Comparison of ENCODE assay signal across 8 cellular contexts in genomic region chr19:1825909-1826556, GRCh38. TPM values are rescaled to one million over a fixed set of nuclear protein-coding genes. Genes with fewer than 3 reads are reported as not detected.
DNase-seq lines count a peak whose midpoint lies in the region; ATAC-seq and TF ChIP-seq lines count a peak whose summit lies in the region.

No MANE protein-coding gene starts in this region.

- H2BK5ac ChIP-seq in neuronal stem cell (ENCODE audit: low read length) = no peak overlapping the region

- DNase-seq in HEK293T (ENCODE audit: extremely low spot score) (peak; percentile 89), Panc1 (ENCODE audit: low read depth, low spot score) (no peak), fibroblast of villous mesenchyme (ENCODE audit: low read depth) (peak; percentile 70), neuronal stem cell (ENCODE audit: low spot score) (peak; percentile 84), stromal cell of bone marrow (ENCODE audit: low read depth) (peak; percentile 30)

- H3K79me1 ChIP-seq in neuronal stem cell (ENCODE audit: low read depth, low read length) = peaks cover 22% of the 10 kb centered on the region

- H3K27me3 Mint-ChIP-seq in activated T-helper 17 cell treated with anti-CD3 and anti-CD28 coated beads, Interleukin-2, amount 50 U/mL, for 72 hours = no peaks in the 10 kb centered on the region

- H4K8ac ChIP-seq in neuronal stem cell (ENCODE audit: low read depth, low read length) = no peak overlapping the region

- WGBS in neuronal stem cell (ENCODE audit: extremely low coverage in 2 of 2, insufficient read length in 2 of 2, insufficient replicate concordance in 1 of 2), 2 donors = no CpG with 5 or more reads among the region's 15 CpGs

- H3K36me3 ChIP-seq in Panc1 (ENCODE audit: control insufficient read depth, insufficient read depth, low read length) = no peaks in the 10 kb centered on the region
- peaks cover 22 to 77% of the 10 kb centered on the region in 2 donors for H3K36me3 ChIP-seq in neuronal stem cell (replicated peaks in 1 of 2; ENCODE audit: control insufficient read depth in 2 of 2, insufficient read depth in 2 of 2, low read length in 2 of 2)

- H4K91ac ChIP-seq in neuronal stem cell (ENCODE audit: low read depth, low read length, poor library complexity) = no peak overlapping the region

- intact Hi-C loops in Panc1 (cut with micrococcal nuclease; ENCODE audit: unreplicated experiment) = no loop called here

- peak overlapping the region; percentile 48 for H3K27ac Mint-ChIP-seq in activated T-helper 17 cell treated with anti-CD3 and anti-CD28 coated beads, Interleukin-2, amount 50 U/mL, for 72 hours

- H2BK120ac ChIP-seq in neuronal stem cell (ENCODE audit: low read depth, low read length) = no peak overlapping the region

- in situ Hi-C loops in Panc1 (cut with HindIII; ENCODE audit: low pct_unique_long_range_greater_than_20kb, low sequenced_read_pairs) = no loop called here

- no peaks in the 10 kb centered on the region for H3K27me3 ChIP-seq in Panc1 (ENCODE audit: control insufficient read depth, insufficient read depth, low read length)
- H3K27me3 ChIP-seq in neuronal stem cell (ENCODE audit: control insufficient read depth in 3 of 3, insufficient read depth in 3 of 3, low read depth in 1 of 3, low read length in 3 of 3) = no peaks in the 10 kb centered on the region

- H3K4me3 ChIP-seq in Panc1 (ENCODE audit: low read depth in 2 of 2, low read length in 2 of 2) (no peak overlapping the region; a peak in 1 of 4 replicates), fibroblast of villous mesenchyme (ENCODE audit: low read depth, low read length) (no peak overlapping the region), neuronal stem cell (ENCODE audit: low read length in 2 of 2) (no peak overlapping the region)

- no peak overlapping the region for H2BK15ac ChIP-seq in neuronal stem cell (ENCODE audit: low read length)

- peaks cover 51% of the 10 kb centered on the region for H3K36me3 Mint-ChIP-seq in activated T-helper 17 cell treated with anti-CD3 and anti-CD28 coated beads, Interleukin-2, amount 50 U/mL, for 72 hours (ENCODE audit: low read depth)

- no peaks in the 10 kb centered on the region for H3K9me3 ChIP-seq in Panc1 (ENCODE audit: control insufficient read depth, insufficient read depth, low read depth, low read length)
- H3K9me3 ChIP-seq in neuronal stem cell (replicated peaks in 1 of 2; ENCODE audit: control insufficient read depth in 2 of 2, insufficient read depth in 1 of 2, low read depth in 1 of 2, low read length in 2 of 2) = peaks cover 0 to 1% of the 10 kb centered on the region in 2 donors

- peak overlapping the region; percentile 17 for H3K4ac ChIP-seq in neuronal stem cell (ENCODE audit: low read length)

- no peaks in the 10 kb centered on the region for H3K9me3 Mint-ChIP-seq in activated T-helper 17 cell treated with anti-CD3 and anti-CD28 coated beads, Interleukin-2, amount 50 U/mL, for 72 hours

- no peak overlapping the region for H3K4me2 ChIP-seq in neuronal stem cell (ENCODE audit: insufficient read depth, low read length, poor library complexity, severe bottlenecking)

- H3K4me1 Mint-ChIP-seq in activated T-helper 17 cell treated with anti-CD3 and anti-CD28 coated beads, Interleukin-2, amount 50 U/mL, for 72 hours = no peaks in the 10 kb centered on the region

- no TSS peak for BruUV-seq in Panc1 (replicated peaks; lab: Mats Ljungman, UMichigan)

- no peak overlapping the region for H3K4me3 Mint-ChIP-seq in activated T-helper 17 cell treated with anti-CD3 and anti-CD28 coated beads, Interleukin-2, amount 50 U/mL, for 72 hours

- peak; percentile 98 for TF ChIP-seq CTCF in C4-2B (conservative IDR thresholded peaks at IDR 0.05)
- TF ChIP-seq CTCF in Panc1 (IDR thresholded peaks at IDR 0.05) = peak; percentile 91
- TF ChIP-seq CTCF in fibroblast of villous mesenchyme (IDR thresholded peaks at IDR 0.05; ENCODE audit: insufficient read depth, low read depth, low read length) = peak; percentile 94

- peak overlapping the region; percentile 83 for H3K18ac ChIP-seq in neuronal stem cell (ENCODE audit: low read length)

- peak overlapping the region; percentile 55 for H3K23ac ChIP-seq in neuronal stem cell (ENCODE audit: low read depth, low read length, poor library complexity)

- H3K9ac ChIP-seq in neuronal stem cell (ENCODE audit: low read depth, low read length, poor library complexity) = peak overlapping the region; percentile 70

- H2AK5ac ChIP-seq in neuronal stem cell (ENCODE audit: low read depth, low read length) = peak overlapping the region; percentile 97

- peak overlapping the region; percentile 71 for H3K14ac ChIP-seq in neuronal stem cell (ENCODE audit: low read length)

- POLR2A ChIA-PET in HEK293T (lab: Yijun Ruan, JAX) = interaction anchor here (1.0 to 1.4 kb wide), 3 partner anchors 11 to 50 kb away, joined by 4 to 6 read pairs (median 4); no protein-coding TSS in a partner anchor
- POLR2A ChIA-PET in Panc1 (lab: Charles Lee) = interaction anchor here (0.7 kb wide), 1 partner anchor 45 kb away, joined by 3 read pairs; no protein-coding TSS in a partner anchor

- CTCF ChIA-PET in HEK293T (lab: Yijun Ruan, JAX) (interaction anchor here (0.6 to 2.1 kb wide), 25 partner anchors 9 to 282 kb away, joined by 3 to 32 read pairs (median 5); no protein-coding TSS in a partner anchor), Panc1 (lab: Charles Lee) (interaction anchor here (0.5 to 1.4 kb wide), 9 partner anchors 12 to 364 kb away, joined by 3 to 17 read pairs (median 4); no protein-coding TSS in a partner anchor)

- H3K27ac ChIP-seq in C4-2B (peak overlapping the region; percentile 32), Panc1 (ENCODE audit: low read length) (peak overlapping the region; percentile 72), neuronal stem cell (replicated peaks; ENCODE audit: low read length) (no peak overlapping the region)

- peak; percentile 86 for ATAC-seq in Panc1
- ATAC-seq in activated T-helper 17 cell treated with anti-CD3 and anti-CD28 coated beads, Interleukin-2, amount 50 U/mL, for 72 hours (replicated peaks) = peak; percentile 92
- no peak for ATAC-seq in GM18519 (IDR thresholded peaks at IDR 0.05; ENCODE audit: low FRiP score, unreplicated experiment)

- H2BK12ac ChIP-seq in neuronal stem cell (ENCODE audit: low read length) = peak overlapping the region; percentile 6

- H2AFZ ChIP-seq in neuronal stem cell (ENCODE audit: low read length) = no peak overlapping the region

- H3K4me1 ChIP-seq in Panc1 (ENCODE audit: control insufficient read depth, insufficient read depth, low read length) (peaks cover 23% of the 10 kb centered on the region), neuronal stem cell (ENCODE audit: control insufficient read depth in 2 of 2, insufficient read depth in 1 of 2, low read depth in 1 of 2, low read length in 2 of 2) (peaks cover 3 to 6% of the 10 kb centered on the region in 2 donors)

TF ChIP-seq in HEK293T, 16 proteins besides CTCF, POLR2A, EP300 and RAD21:
- TF ChIP-seq HDGF (IDR thresholded peaks at IDR 0.05; ENCODE audit: borderline replicate concordance) (no peak), TARDBP (IDR thresholded peaks at IDR 0.05) (no peak), NFRKB (IDR thresholded peaks at IDR 0.05) (no peak), FOXM1 (IDR thresholded peaks at IDR 0.05; ENCODE audit: borderline replicate concordance) (no peak), L3MBTL2 (conservative IDR thresholded peaks at IDR 0.05) (no peak), FOXA1 (IDR thresholded peaks at IDR 0.05) (no peak), ZNF384 (IDR thresholded peaks at IDR 0.05) (no peak), LEF1 (IDR thresholded peaks at IDR 0.05; ENCODE audit: borderline replicate concordance) (no peak), BHLHE40 (IDR thresholded peaks at IDR 0.05; ENCODE audit: borderline replicate concordance) (no peak), SUZ12 (IDR thresholded peaks at IDR 0.05) (no peak)
TF ChIP-seq in HEK293T: peak in this region for 0.

RNA-seq across cellular contexts. Expression of gene ATP8B3, which starts 14.0 kb away (rescaled TPM):
- total RNA-seq in Panc1 (2021; ENCODE audit: unreplicated experiment) (67.7 TPM), fibroblast of villous mesenchyme (0.86 and 1.6 TPM in 2 replicates)
- polyA plus RNA-seq in Panc1 (2012; ENCODE audit: insufficient read length) = 30.0 TPM
- total RNA-seq in activated T-helper 17 cell treated with anti-CD3 and anti-CD28 coated beads, Interleukin-2, amount 50 U/mL, for 72 hours = 10 to 100 TPM; 10.1 to 44.8 TPM
- 0.79 TPM for polyA plus RNA-seq in neuronal stem cell (2013, experiment 1 of 2)
- 0.80 TPM for polyA plus RNA-seq in neuronal stem cell (2013, experiment 2 of 2)

RNA-seq across cellular contexts. Expression of gene REXO1, which starts 22.2 kb away (rescaled TPM):
- 52.1 TPM for total RNA-seq in Panc1 (2021; ENCODE audit: unreplicated experiment)
- polyA plus RNA-seq in Panc1 (2012; ENCODE audit: insufficient read length) = 66.2 TPM
- total RNA-seq in activated T-helper 17 cell treated with anti-CD3 and anti-CD28 coated beads, Interleukin-2, amount 50 U/mL, for 72 hours = 10 to 100 TPM; 39.7 to 50.0 TPM
- total RNA-seq in fibroblast of villous mesenchyme = 11.2 and 15.8 TPM in 2 replicates
- polyA plus RNA-seq in neuronal stem cell (2013, experiment 1 of 2) = 15.0 TPM
- 16.5 TPM for polyA plus RNA-seq in neuronal stem cell (2013, experiment 2 of 2)

RNA-seq across cellular contexts. Expression of gene KLF16, which starts 37.3 kb away (rescaled TPM):
- 79.3 TPM for total RNA-seq in Panc1 (2021; ENCODE audit: unreplicated experiment)
- 74.5 TPM for polyA plus RNA-seq in Panc1 (2012; ENCODE audit: insufficient read length)
- total RNA-seq in activated T-helper 17 cell treated with anti-CD3 and anti-CD28 coated beads, Interleukin-2, amount 50 U/mL, for 72 hours = 10 to 100 TPM; 16.3 to 32.9 TPM
- total RNA-seq in fibroblast of villous mesenchyme = 10.4 and 16.8 TPM in 2 replicates
- polyA plus RNA-seq in neuronal stem cell (2013, experiment 1 of 2) = 12.8 TPM
- polyA plus RNA-seq in neuronal stem cell (2013, experiment 2 of 2) = 12.5 TPM

RNA-seq across cellular contexts. Expression of gene ABHD17A, which starts 59.3 kb away (rescaled TPM):
- 57.1 TPM for total RNA-seq in Panc1 (2021; ENCODE audit: unreplicated experiment)
- 92.3 TPM for polyA plus RNA-seq in Panc1 (2012; ENCODE audit: insufficient read length)
- 100 to 1,000 TPM in 1 of 2 donors, 10 to 100 TPM in 1; 84.4 to 109 TPM for total RNA-seq in activated T-helper 17 cell treated with anti-CD3 and anti-CD28 coated beads, Interleukin-2, amount 50 U/mL, for 72 hours
- total RNA-seq in fibroblast of villous mesenchyme = 45.8 and 62.2 TPM in 2 replicates
- 44.4 TPM for polyA plus RNA-seq in neuronal stem cell (2013, experiment 1 of 2)
- 44.1 TPM for polyA plus RNA-seq in neuronal stem cell (2013, experiment 2 of 2)
